In genomic region chr2:113541200-113541983, GRCh38 we compare ENCODE assay signal across 9 cellular contexts. TPM values are rescaled to one million over a fixed set of nuclear protein-coding genes. Genes with fewer than 3 reads are reported as not detected.
DNase-seq lines count a peak whose midpoint lies in the region; ATAC-seq and TF ChIP-seq lines count a peak whose summit lies in the region.
"Not testable (repeated sequence)": the region's sequence is repeated elsewhere in the genome, so short reads cannot be mapped to it uniquely, and the experiment has no call there.
"Had no signal": no experiment of that assay in that cellular context is flagged by ENCODE, and none has a peak within 500 bp of the region (broad histone marks: within the 10 kb centered on the region; RNA-seq: fewer than 3 reads in every experiment).

No MANE protein-coding gene starts in this region.

- peak overlapping the region; percentile 75 for H3K4me3 ChIP-seq in SK-N-MC
- peak overlapping the region; percentile 77 for H3K4me3 ChIP-seq in coronary artery
- H3K4me3 ChIP-seq in heart left ventricle = peak overlapping the region; percentile 39 to 83 (median 64)
- peak overlapping the region; percentile 33 for H3K4me3 ChIP-seq in mesodermal cell (ENCODE audit: extremely low read depth, insufficient read depth, low read length, poor library complexity, severe bottlenecking)
- peak overlapping the region; percentile 54 to 85 (median 61) for H3K4me3 ChIP-seq in gastrocnemius medialis
- peak overlapping the region; percentile 55 to 62 for H3K4me3 ChIP-seq in vagina

- DNase-seq in GM13977 (ENCODE audit: low spot score) (peak; percentile 7), activated T-helper 1 cell treated with Interleukin-2 at 50 U/mL for 16 hours (ENCODE audit: low read depth) (peak; percentile 5), coronary artery (ENCODE audit: low spot score) (peak; percentile 73), heart left ventricle (peak; percentile 37 to 75 (median 41)), vagina (ENCODE audit: extremely low spot score in 2 of 2) (peak in 1 of 2 donors; percentile 84)
- DNase-seq in SK-N-MC (ENCODE audit: low read depth, low spot score); gastrocnemius medialis: not testable (repeated sequence)

- not testable (repeated sequence) for H3K9me3 ChIP-seq in SK-N-MC (ENCODE audit: low read depth, low read length); heart left ventricle; mesodermal cell (ENCODE audit: control insufficient read depth, low read length); gastrocnemius medialis; vagina

- in situ Hi-C loops in GM13977 (cut with MboI; ENCODE audit: low pct_unique_long_range_greater_than_20kb, low sequenced_read_pairs, unreplicated experiment); gastrocnemius medialis (cut with MboI; ENCODE audit: low sequenced_read_pairs in 4 of 4): not testable (repeated sequence)

- H3K9ac ChIP-seq in SK-N-MC (ENCODE audit: insufficient read length) = not testable (repeated sequence)

- TF ChIP-seq CTCF in GM13977 (IDR thresholded peaks at IDR 0.05; ENCODE audit: extremely low read depth, insufficient read depth, missing control alignments); coronary artery (IDR thresholded peaks at IDR 0.05); heart left ventricle (IDR thresholded peaks at IDR 0.05); gastrocnemius medialis (IDR thresholded peaks at IDR 0.05 in 4 of 5, conservative IDR thresholded peaks at IDR 0.05 in 1 of 5); vagina (IDR thresholded peaks at IDR 0.05): not testable (repeated sequence)

- ATAC-seq in heart left ventricle (peak; percentile 56 to 78 (median 76)), gastrocnemius medialis (peak; percentile 53 to 59)

- H3K27me3 ChIP-seq in heart left ventricle, gastrocnemius medialis, vagina: not testable (repeated sequence)

- not testable (repeated sequence) for H3K36me3 ChIP-seq in SK-N-MC (ENCODE audit: insufficient read depth, low read length); heart left ventricle; mesodermal cell (ENCODE audit: control insufficient read depth, insufficient read depth, low read length); gastrocnemius medialis; vagina

- WGBS in heart left ventricle, 4 donors = 1% methylated on average over 20 to 72 of the region's 72 CpGs
- WGBS in mesodermal cell (ENCODE audit: insufficient coverage in 2 of 2), 2 experiments = 0 to 1% methylated on average over 37 to 54 of the region's 72 CpGs

- H3K27ac ChIP-seq in SK-N-MC; mesodermal cell (ENCODE audit: low read depth, low read length, severe bottlenecking): not testable (repeated sequence)
- H3K27ac ChIP-seq in coronary artery (peak overlapping the region; percentile 57 to 79), heart left ventricle (peak overlapping the region; percentile 36 to 92 (median 77)), gastrocnemius medialis (peak overlapping the region; percentile 4 to 72 (median 67)), vagina (peak overlapping the region; percentile 83)

- intact Hi-C loops in heart left ventricle (cut with DNase I); gastrocnemius medialis (cut with DNase I; ENCODE audit: low total_unique reads); vagina (cut with DNase I): not testable (repeated sequence)

- not testable (repeated sequence) for TF ChIP-seq POLR2A in heart left ventricle (IDR thresholded peaks at IDR 0.05); gastrocnemius medialis (IDR thresholded peaks at IDR 0.05); vagina (IDR thresholded peaks at IDR 0.05)

- H3K4me1 ChIP-seq in heart left ventricle; mesodermal cell (ENCODE audit: control insufficient read depth, insufficient read depth, low read length, poor library complexity, severe bottlenecking); gastrocnemius medialis; vagina: not testable (repeated sequence)

RNA-seq across cellular contexts. Expression of gene FOXD4L1, which starts 42.9 kb away (rescaled TPM):
- total RNA-seq in heart left ventricle = under 1 TPM in 1 of 9 donors, not detected in 8; 0.09 TPM
- under 1 TPM; 0.08 to 0.10 TPM for polyA plus RNA-seq in heart left ventricle
- polyA plus RNA-seq in mesodermal cell (2013, experiment 1 of 2) = not detected
- polyA plus RNA-seq in mesodermal cell (2013, experiment 2 of 2) = not detected
- total RNA-seq in gastrocnemius medialis = under 1 TPM in 1 of 4 donors, not detected in 3; 0.13 TPM
- total RNA-seq in vagina = not detected
- total RNA-seq: dermis microvascular lymphatic vessel endothelial cell had no signal
